Comparison of ENCODE assay signal across 36 cellular contexts in the genomic region with DNA sequence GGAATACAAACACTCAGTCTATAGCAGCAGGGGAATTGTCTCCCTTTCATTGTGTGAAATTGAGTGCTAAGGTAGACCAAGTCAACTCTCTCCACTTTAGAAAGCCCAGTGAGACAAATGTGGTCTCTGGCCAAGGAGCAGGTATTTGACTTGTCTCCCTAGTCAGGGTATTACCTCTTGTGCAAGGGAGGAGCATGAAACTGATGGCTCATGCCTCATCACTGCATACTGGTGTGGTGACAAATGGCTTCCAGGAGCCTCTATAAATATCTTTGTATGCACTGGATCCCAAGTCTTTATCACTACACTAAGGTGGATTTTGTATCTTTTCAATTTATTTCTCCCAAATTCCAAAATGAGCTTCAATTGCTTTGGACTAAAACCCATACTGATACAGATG.
"Had no signal": no experiment of that assay in that cellular context is flagged by ENCODE, and none has a peak within 500 bp of the region (broad histone marks: within the 10 kb centered on the region; RNA-seq: fewer than 3 reads in every experiment).

No MANE protein-coding gene starts in this region.

- H3K27ac ChIP-seq: adrenal gland, body of pancreas, brain microvascular endothelial cell, breast epithelium, cardiac muscle cell, VCaP had no signal

- H3K27me3 ChIP-seq: adrenal gland, body of pancreas, brain microvascular endothelial cell, breast epithelium, cardiac muscle cell had no signal

- H3K27me3 Mint-ChIP-seq: activated B cell treated with CpG ODN at 0.5 μM for 24 hours; activated CD4-positive, alpha-beta memory T cell treated with anti-CD3 and anti-CD28 coated beads for 36 hours; activated CD4-positive, alpha-beta T cell treated with anti-CD3 and anti-CD28 coated beads, Interleukin-2, amount 10 ng/mL, durations not matched to agents 24 days and 14 days; activated CD8-positive, alpha-beta T cell treated with anti-CD3 and anti-CD28 coated beads for 36 hours; activated naive CD8-positive, alpha-beta T cell treated with anti-CD3 and anti-CD28 coated beads for 36 hours; activated T-helper 17 cell treated with anti-CD3 and anti-CD28 coated beads, Interleukin-2, amount 50 U/mL, for 72 hours; central memory CD8-positive, alpha-beta T cell; T-cell; T-helper 17 cell had no signal

- H3K9me3 ChIP-seq: adrenal gland, body of pancreas, breast epithelium had no signal

- H3K9me3 Mint-ChIP-seq: activated CD4-positive, alpha-beta memory T cell treated with anti-CD3 and anti-CD28 coated beads for 36 hours; activated CD4-positive, alpha-beta T cell treated with anti-CD3 and anti-CD28 coated beads, Interleukin-2, amount 10 ng/mL, durations not matched to agents 24 days and 14 days; activated naive CD8-positive, alpha-beta T cell treated with anti-CD3 and anti-CD28 coated beads for 36 hours; activated T-helper 1 cell treated with anti-CD3 and anti-CD28 coated beads, Interleukin-12 subunit alpha, Interleukin-12 subunit beta, Interleukin-2, Interleukin-4 antibody, amounts not matched to agents 30 ng/mL and 10 ng/mL and 1 ng/mL, durations not matched to agents 14 hours and 24 hours and 36 hours had no signal

- H3K36me3 ChIP-seq: adrenal gland, brain microvascular endothelial cell, breast epithelium, cardiac muscle cell had no signal

- H3K4me1 ChIP-seq: adrenal gland, body of pancreas, breast epithelium had no signal

- DNase-seq: activated B cell treated with CpG ODN at 0.5 μM for 24 hours; activated CD4-positive, alpha-beta memory T cell treated with anti-CD3 and anti-CD28 coated beads for 36 hours; activated CD4-positive, alpha-beta T cell treated with anti-CD3 and anti-CD28 coated beads for 4 hours; activated CD4-positive, alpha-beta T cell treated with anti-CD3 and anti-CD28 coated beads, Interleukin-2, amount 10 ng/mL, durations not matched to agents 24 days and 14 days; activated CD4-positive, alpha-beta T cell treated with anti-CD3 and anti-CD28 coated beads, Interleukin-2, amount 50 U/mL, for 1 hour; activated CD4-positive, alpha-beta T cell treated with anti-CD3 and anti-CD28 coated beads, Interleukin-2, amount 50 U/mL, for 4 hours; activated CD4-positive, CD25-positive, alpha-beta regulatory T cell treated with anti-CD3 and anti-CD28 coated beads, Interleukin-2, amount 50 U/mL, for 72 hours; activated CD8-positive, alpha-beta memory T cell treated with anti-CD3 and anti-CD28 coated beads, Interleukin-2, amount 50 U/mL, for 4 hours; activated CD8-positive, alpha-beta T cell treated with anti-CD3 and anti-CD28 coated beads for 36 hours; activated effector memory CD4-positive, alpha-beta T cell treated with anti-CD3 and anti-CD28 coated beads, Interleukin-2, amount 50 U/mL, for 16 hours; activated gamma-delta T cell treated with Interleukin-2 at 50 U/mL for 16 hours; activated naive CD4-positive, alpha-beta T cell; activated naive CD4-positive, alpha-beta T cell treated with anti-CD3 and anti-CD28 coated beads for 36 hours; activated naive CD4-positive, alpha-beta T cell treated with anti-CD3 and anti-CD28 coated beads, Interleukin-2, amount 50 U/mL, for 16 hours; activated naive CD8-positive, alpha-beta T cell treated with anti-CD3 and anti-CD28 coated beads for 36 hours; activated T-cell treated with anti-CD3 and anti-CD28 coated beads for 4 hours; activated T-cell treated with anti-CD3 and anti-CD28 coated beads, Interleukin-2, amount 50 U/mL, for 1 hour; activated T-cell treated with anti-CD3 and anti-CD28 coated beads, Interleukin-2, amount 50 U/mL, for 4 hours; activated T-cell treated with anti-CD3 and anti-CD28 coated beads, Interleukin-2, amount 50 U/mL, for 72 hours; adrenal gland; amniotic stem cell; aorta; body of pancreas; brain microvascular endothelial cell; cerebellar nuclear complex; T-cell; T-helper 17 cell had no signal

- H3K36me3 Mint-ChIP-seq: activated CD4-positive, alpha-beta memory T cell treated with anti-CD3 and anti-CD28 coated beads for 36 hours; activated naive CD4-positive, alpha-beta T cell treated with anti-CD3 and anti-CD28 coated beads, Interleukin-2, amount 50 U/mL, for 72 hours; activated naive CD8-positive, alpha-beta T cell treated with anti-CD3 and anti-CD28 coated beads for 36 hours; T-cell had no signal

- H3K4me1 Mint-ChIP-seq: activated B cell treated with CpG ODN at 0.5 μM for 24 hours; activated CD4-positive, alpha-beta T cell treated with anti-CD3 and anti-CD28 coated beads, Interleukin-2, amount 10 ng/mL, durations not matched to agents 24 days and 14 days; activated naive CD8-positive, alpha-beta T cell treated with anti-CD3 and anti-CD28 coated beads for 36 hours; activated T-helper 17 cell treated with anti-CD3 and anti-CD28 coated beads, Interleukin-2, amount 50 U/mL, for 72 hours; central memory CD8-positive, alpha-beta T cell; T-cell; T-helper 17 cell had no signal

- H3K4me3 Mint-ChIP-seq: activated B cell treated with CpG ODN at 0.5 μM for 24 hours; activated CD4-positive, alpha-beta memory T cell treated with anti-CD3 and anti-CD28 coated beads for 36 hours; activated CD4-positive, alpha-beta T cell treated with anti-CD3 and anti-CD28 coated beads, Interleukin-2, amount 10 ng/mL, durations not matched to agents 24 days and 14 days; activated CD8-positive, alpha-beta T cell treated with anti-CD3 and anti-CD28 coated beads for 36 hours; activated naive CD4-positive, alpha-beta T cell treated with anti-CD3 and anti-CD28 coated beads for 36 hours; activated naive CD8-positive, alpha-beta T cell treated with anti-CD3 and anti-CD28 coated beads for 36 hours; activated T-cell treated with anti-CD3 and anti-CD28 coated beads, Interleukin-2, amount 50 U/mL, for 4 hours; activated T-cell treated with anti-CD3 and anti-CD28 coated beads, Interleukin-2, amount 50 U/mL, for 72 hours; activated T-helper 1 cell treated with anti-CD3 and anti-CD28 coated beads, Interleukin-12 subunit alpha, Interleukin-12 subunit beta, Interleukin-2, Interleukin-4 antibody, amounts not matched to agents 30 ng/mL and 10 ng/mL and 1 ng/mL, durations not matched to agents 14 hours and 24 hours and 36 hours; activated T-helper 17 cell treated with anti-CD3 and anti-CD28 coated beads, Interleukin-2, amount 50 U/mL, for 72 hours; central memory CD8-positive, alpha-beta T cell; T-cell; T-helper 17 cell had no signal

- H3K27ac Mint-ChIP-seq: activated B cell treated with CpG ODN at 0.5 μM for 24 hours; activated CD4-positive, alpha-beta memory T cell treated with anti-CD3 and anti-CD28 coated beads for 36 hours; activated CD4-positive, alpha-beta T cell treated with anti-CD3 and anti-CD28 coated beads, Interleukin-2, amount 10 ng/mL, durations not matched to agents 24 days and 14 days; activated CD8-positive, alpha-beta T cell treated with anti-CD3 and anti-CD28 coated beads for 36 hours; activated naive CD4-positive, alpha-beta T cell treated with anti-CD3 and anti-CD28 coated beads for 36 hours; activated naive CD4-positive, alpha-beta T cell treated with anti-CD3 and anti-CD28 coated beads, Interleukin-2, amount 50 U/mL, for 72 hours; activated naive CD8-positive, alpha-beta T cell treated with anti-CD3 and anti-CD28 coated beads for 36 hours; activated T-cell treated with anti-CD3 and anti-CD28 coated beads, Interleukin-2, amount 50 U/mL, for 72 hours; activated T-helper 1 cell treated with anti-CD3 and anti-CD28 coated beads, Interleukin-12 subunit alpha, Interleukin-12 subunit beta, Interleukin-2, Interleukin-4 antibody, amounts not matched to agents 30 ng/mL and 10 ng/mL and 1 ng/mL, durations not matched to agents 14 hours and 24 hours and 36 hours; activated T-helper 17 cell treated with anti-CD3 and anti-CD28 coated beads, Interleukin-2, amount 50 U/mL, for 72 hours; T-cell; T-helper 17 cell had no signal

- FAIRE-seq: astrocyte, TTC549 had no signal

- H3K4me3 ChIP-seq: adrenal gland, body of pancreas, breast epithelium, cardiac muscle cell had no signal
